22 cellular contexts compared by ENCODE assay signal in genomic region chr15:50190723-50191122, GRCh38. TPM values are rescaled to one million over a fixed set of nuclear protein-coding genes. Genes with fewer than 3 reads are reported as not detected.
DNase-seq lines count a peak whose midpoint lies in the region; ATAC-seq and TF ChIP-seq lines count a peak whose summit lies in the region.
"Had no signal": no experiment of that assay in that cellular context is flagged by ENCODE, and none has a peak within 500 bp of the region (broad histone marks: within the 10 kb centered on the region; RNA-seq: fewer than 3 reads in every experiment).

No MANE protein-coding gene starts in this region.

- no peaks in the 10 kb centered on the region for H3K27me3 Mint-ChIP-seq in activated naive CD4-positive, alpha-beta T cell treated with anti-CD3 and anti-CD28 coated beads for 36 hours (ENCODE audit: low read depth)
- H3K27me3 Mint-ChIP-seq in MCF 10A (ENCODE audit: insufficient read depth, unreplicated experiment), result no peaks in the 10 kb centered on the region

- H3K27ac ChIP-seq in right atrium auricular region, result no peak overlapping the region
- H3K27ac ChIP-seq: esophagus squamous epithelium, HL-60, uterus had no signal

- no peak overlapping the region for H3K27ac Mint-ChIP-seq in activated naive CD4-positive, alpha-beta T cell treated with anti-CD3 and anti-CD28 coated beads for 36 hours
- H3K27ac Mint-ChIP-seq in MCF 10A (ENCODE audit: low read depth, unreplicated experiment), result no peak overlapping the region
- H3K27ac Mint-ChIP-seq: HFFc6 had no signal

- intact Hi-C loops in activated naive CD4-positive, alpha-beta T cell treated with anti-CD3 and anti-CD28 coated beads for 36 hours (cut with micrococcal nuclease), result no loop called here
- intact Hi-C loops in MCF 10A (cut with micrococcal nuclease), result no loop called here

- H3K4me3 ChIP-seq in kidney epithelial cell (ENCODE audit: low read depth, low read length), result no peak overlapping the region
- H3K4me3 ChIP-seq in right atrium auricular region, result no peak overlapping the region
- H3K4me3 ChIP-seq: esophagus squamous epithelium, lung, uterus had no signal

- no peak overlapping the region for H3K4me3 Mint-ChIP-seq in activated naive CD4-positive, alpha-beta T cell treated with anti-CD3 and anti-CD28 coated beads for 36 hours
- no peak overlapping the region for H3K4me3 Mint-ChIP-seq in MCF 10A (ENCODE audit: unreplicated experiment)
- H3K4me3 Mint-ChIP-seq: HFFc6, neural crest cell had no signal

- ATAC-seq in GM18861 (IDR thresholded peaks at IDR 0.05; ENCODE audit: unreplicated experiment), result peak; percentile 69
- ATAC-seq in GM21423 (IDR thresholded peaks at IDR 0.05; ENCODE audit: unreplicated experiment), result peak; percentile 56
- peak; percentile 75 for ATAC-seq in HG03354 (IDR thresholded peaks at IDR 0.05; ENCODE audit: poor library complexity, severe bottlenecking, unreplicated experiment)
- ATAC-seq: sciatic nerve had no signal

- H3K9me3 Mint-ChIP-seq in activated naive CD4-positive, alpha-beta T cell treated with anti-CD3 and anti-CD28 coated beads for 36 hours, result no peaks in the 10 kb centered on the region
- H3K9me3 Mint-ChIP-seq in MCF 10A (ENCODE audit: unreplicated experiment), result no peaks in the 10 kb centered on the region
- H3K9me3 Mint-ChIP-seq: HFFc6, neural crest cell had no signal

- H3K4me1 Mint-ChIP-seq in activated naive CD4-positive, alpha-beta T cell treated with anti-CD3 and anti-CD28 coated beads for 36 hours (ENCODE audit: low read depth), result peaks cover 4% of the 10 kb centered on the region
- peaks cover 9% of the 10 kb centered on the region for H3K4me1 Mint-ChIP-seq in MCF 10A (ENCODE audit: insufficient read depth, unreplicated experiment)

- H3K9me3 ChIP-seq in right atrium auricular region, result no peaks in the 10 kb centered on the region
- H3K9me3 ChIP-seq: esophagus squamous epithelium, uterus had no signal

- TF ChIP-seq CTCF in kidney epithelial cell (IDR thresholded peaks at IDR 0.05; ENCODE audit: insufficient read depth, low read length, poor library complexity, severe bottlenecking), result no peak
- no peak for TF ChIP-seq CTCF in right atrium auricular region (IDR thresholded peaks at IDR 0.05)
- TF ChIP-seq CTCF in MCF 10A (IDR thresholded peaks at IDR 0.05; ENCODE audit: unreplicated experiment), result no peak

- no peaks in the 10 kb centered on the region for H3K27me3 ChIP-seq in kidney epithelial cell (ENCODE audit: control insufficient read depth, insufficient read depth, low read length)
- H3K27me3 ChIP-seq in right atrium auricular region, result no peaks in the 10 kb centered on the region
- H3K27me3 ChIP-seq: esophagus squamous epithelium, uterus had no signal

- H3K36me3 Mint-ChIP-seq in activated naive CD4-positive, alpha-beta T cell treated with anti-CD3 and anti-CD28 coated beads for 36 hours (ENCODE audit: low read depth), result peaks cover 27% of the 10 kb centered on the region
- no peaks in the 10 kb centered on the region for H3K36me3 Mint-ChIP-seq in MCF 10A (ENCODE audit: insufficient read depth, unreplicated experiment)

- POLR2A ChIA-PET in MCF 10A (lab: Yijun Ruan, JAX), result interaction anchor here (0.6 kb wide), 1 partner anchor 11 kb away, joined by 3 read pairs; no protein-coding TSS in a partner anchor

- peak; percentile 23 for DNase-seq in kidney epithelial cell (ENCODE audit: low read depth)
- no peak for DNase-seq in cortex of kidney (lab: John Stamatoyannopoulos, UW)
- DNase-seq in right atrium auricular region (ENCODE audit: low spot score), result no peak
- DNase-seq in activated naive CD4-positive, alpha-beta T cell treated with anti-CD3 and anti-CD28 coated beads for 36 hours, result no peak
- no peak for DNase-seq in MCF 10A (ENCODE audit: unreplicated experiment)
- DNase-seq: anterior cingulate cortex; dermis blood vessel endothelial cell; esophagus squamous epithelium; HFFc6; NCI-H187; stimulated activated CD4-positive, alpha-beta T cell treated with anti-CD3 and anti-CD28 coated beads, Interleukin-4, amount 100 ng/mL, for 4 hours; stimulated activated naive CD4-positive, alpha-beta T cell; uterus had no signal

- CTCF ChIA-PET in activated naive CD4-positive, alpha-beta T cell treated with anti-CD3 and anti-CD28 coated beads for 36 hours (lab: Charles Lee), result interaction anchor here (0.8 to 1.4 kb wide), 3 partner anchors 10 to 136 kb away, joined by 3 to 5 read pairs (median 3); no protein-coding TSS in a partner anchor
- CTCF ChIA-PET in MCF 10A (lab: Yijun Ruan, JAX), result no interaction called here

- no TSS peak for BruUV-seq in MCF 10A (replicated peaks; lab: Mats Ljungman, UMichigan)

- no peaks in the 10 kb centered on the region for H3K36me3 ChIP-seq in kidney epithelial cell (ENCODE audit: control insufficient read depth, insufficient read depth, low read length)
- no peaks in the 10 kb centered on the region for H3K36me3 ChIP-seq in right atrium auricular region
- H3K36me3 ChIP-seq: esophagus squamous epithelium, uterus had no signal

- no peaks in the 10 kb centered on the region for H3K4me1 ChIP-seq in right atrium auricular region
- H3K4me1 ChIP-seq: uterus had no signal

RNA-seq across cellular contexts. Expression of gene SLC27A2, which starts 8.7 kb away (rescaled TPM):
- 7.8 and 7.9 TPM in 2 replicates for total RNA-seq in kidney epithelial cell
- not detected for total RNA-seq in right atrium auricular region
- 10 to 100 TPM; 25.2 TPM for total RNA-seq in activated naive CD4-positive, alpha-beta T cell treated with anti-CD3 and anti-CD28 coated beads for 36 hours
- total RNA-seq in MCF 10A (2022), result 0.64 and 0.84 TPM in 2 replicates
- total RNA-seq: LHCN-M2, RPMI7951 had no signal
